ENCODE assay signal across 1 cellular context in genomic region chr1:10631121-10631810, GRCh38.
TF ChIP-seq lines count a peak whose summit lies in the region.

No MANE protein-coding gene starts in this region.

TF ChIP-seq in HepG2, 621 proteins besides CTCF, POLR2A, EP300 and RAD21:
- TF ChIP-seq ZNF784 (CRISPR knock-in tag; IDR thresholded peaks at IDR 0.05; ENCODE audit: borderline replicate concordance) (no peak), JDP2 (CRISPR knock-in tag; IDR thresholded peaks at IDR 0.05; ENCODE audit: borderline replicate concordance) (no peak)
- TF ChIP-seq, protein P1, sequence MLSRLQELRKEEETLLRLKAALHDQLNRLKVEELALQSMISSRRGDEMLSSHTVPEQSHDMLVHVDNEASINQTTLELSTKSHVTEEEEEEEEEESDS (CRISPR knock-in tag; IDR thresholded peaks at IDR 0.05; ENCODE audit: borderline replicate concordance) = no peak
TF ChIP-seq in HepG2: peak in this region for 0.
